In genomic region chr2:197212344-197213262, GRCh38 we compare ENCODE assay signal across 10 cellular contexts.
DNase-seq lines count a peak whose midpoint lies in the region; ATAC-seq and TF ChIP-seq lines count a peak whose summit lies in the region.
"Had no signal": no experiment of that assay in that cellular context is flagged by ENCODE, and none has a peak within 500 bp of the region (broad histone marks: within the 10 kb centered on the region; RNA-seq: fewer than 3 reads in every experiment).

No MANE protein-coding gene starts in this region.

- peak overlapping the region; percentile 66; the same call in 1 of the 2 replicates for H2AFZ ChIP-seq in OCI-LY7 (ENCODE audit: low read length)

- H3K4me2 ChIP-seq in OCI-LY7 (ENCODE audit: low read length): peak overlapping the region; percentile 68

- TF ChIP-seq POLR2A in sigmoid colon (IDR thresholded peaks at IDR 0.05): no peak

- no peak for TF ChIP-seq EP300 in sigmoid colon (IDR thresholded peaks at IDR 0.05)

- H3K27ac ChIP-seq in OCI-LY7 (ENCODE audit: low read depth, low read length, poor library complexity, severe bottlenecking): peak overlapping the region; percentile 96
- H3K27ac ChIP-seq in effector memory CD4-positive, alpha-beta T cell (ENCODE audit: insufficient read depth, low read length, poor library complexity, severe bottlenecking): peak overlapping the region; percentile 69
- H3K27ac ChIP-seq in sigmoid colon: peak overlapping the region in 3 of 4 donors; percentile 28 to 45 (median 29)

- CTCF ChIA-PET in OCI-LY7 (lab: Charles Lee; ENCODE audit: unreplicated experiment): interaction anchor here (1.5 kb wide), 1 partner anchor 14 kb away, joined by 6 read pairs; no protein-coding TSS in a partner anchor

- H3K4me3 ChIP-seq in GM12864 (ENCODE audit: low read depth, low read length) (peak overlapping the region; percentile 40), OCI-LY7 (ENCODE audit: low read depth, low read length, poor library complexity, severe bottlenecking) (peak overlapping the region; percentile 45), sigmoid colon (no peak overlapping the region)
- no peak overlapping the region for H3K4me3 ChIP-seq in effector memory CD4-positive, alpha-beta T cell (ENCODE audit: insufficient read depth, low read depth, low read length, poor library complexity, severe bottlenecking)
- H3K4me3 ChIP-seq: lung had no signal

- intact Hi-C loops in OCI-LY7 (cut with micrococcal nuclease; ENCODE audit: unreplicated experiment) (loop anchor here (10.0 kb wide), 1 partner anchor 1038 kb away; the partner anchor contains the start of gene STK17B), sigmoid colon (cut with DNase I) (loop anchor here (5.0 kb wide), 1 partner anchor 35 kb away; no protein-coding TSS in a partner anchor)

- peaks cover 93% of the 10 kb centered on the region for H3K79me2 ChIP-seq in OCI-LY7 (ENCODE audit: insufficient read depth, low read depth, low read length)

- BruUV-seq in OCI-LY7 (replicated peaks; lab: Mats Ljungman, UMichigan): no TSS peak

- TF ChIP-seq CTCF in GM12864 (IDR thresholded peaks at IDR 0.05; ENCODE audit: low read depth, low read length, missing control alignments): no peak
- no peak for TF ChIP-seq CTCF in OCI-LY7 (conservative IDR thresholded peaks at IDR 0.05; ENCODE audit: low read length)
- TF ChIP-seq CTCF in sigmoid colon (IDR thresholded peaks at IDR 0.05): no peak

- H3K9me2 ChIP-seq in OCI-LY7 (ENCODE audit: insufficient read depth, low read length): no peaks in the 10 kb centered on the region

- WGBS in sigmoid colon, 2 donors: 54 to 81% methylated on average over 8 of the region's 8 CpGs

- peaks cover 100% of the 10 kb centered on the region for H3K4me1 ChIP-seq in OCI-LY7 (ENCODE audit: insufficient read depth, low read length, poor library complexity, severe bottlenecking)
- peaks cover 89% of the 10 kb centered on the region for H3K4me1 ChIP-seq in effector memory CD4-positive, alpha-beta T cell (ENCODE audit: control insufficient read depth, insufficient read depth, low read length, poor library complexity, severe bottlenecking)
- peaks cover 0 to 66% (median 46%) of the 10 kb centered on the region in 4 donors for H3K4me1 ChIP-seq in sigmoid colon

- H3K9me3 ChIP-seq in OCI-LY7 (ENCODE audit: low read length) (no peaks in the 10 kb centered on the region), sigmoid colon (no peaks in the 10 kb centered on the region)
- H3K9me3 ChIP-seq in effector memory CD4-positive, alpha-beta T cell (ENCODE audit: control insufficient read depth, low read length): no peaks in the 10 kb centered on the region

- no peaks in the 10 kb centered on the region for H4K20me1 ChIP-seq in OCI-LY7 (ENCODE audit: insufficient read depth, low read length)

- H3K27me3 ChIP-seq in effector memory CD4-positive, alpha-beta T cell (replicated peaks; ENCODE audit: control insufficient read depth, insufficient read depth, low read length, poor library complexity, severe bottlenecking): no peaks in the 10 kb centered on the region
- H3K27me3 ChIP-seq in sigmoid colon: no peaks in the 10 kb centered on the region

- POLR2A ChIA-PET in OCI-LY7 (lab: Charles Lee): interaction anchor here (0.5 to 4.7 kb wide), 17 partner anchors 10 to 991 kb away, joined by 3 to 31 read pairs (median 4); no protein-coding TSS in a partner anchor

- no peak for DNase-seq in GM12864 (ENCODE audit: low read depth)
- peak; percentile 59 for DNase-seq in OCI-LY7 (ENCODE audit: low spot score)
- peak in 2 of 3 donors; percentile 14 to 20 for DNase-seq in effector memory CD4-positive, alpha-beta T cell
- no peak for DNase-seq in sigmoid colon
- DNase-seq in NCI-H2171 (lab: John Stamatoyannopoulos, UW): no peak
- no peak for DNase-seq in OCI-M2 (lab: John Stamatoyannopoulos, UW; ENCODE audit: unreplicated experiment)
- DNase-seq in NCI-H187 (lab: John Stamatoyannopoulos, UW): no peak
- DNase-seq: activated gamma-delta T cell had no signal

- no peak for ATAC-seq in HG03135 (IDR thresholded peaks at IDR 0.05; ENCODE audit: unreplicated experiment)

- H3K36me3 ChIP-seq in OCI-LY7 (ENCODE audit: insufficient read depth, low read length) (no peaks in the 10 kb centered on the region), sigmoid colon (no peaks in the 10 kb centered on the region)
- no peaks in the 10 kb centered on the region for H3K36me3 ChIP-seq in effector memory CD4-positive, alpha-beta T cell (ENCODE audit: control insufficient read depth, insufficient read depth, low read length)

Comparison
In these comparisons a context has a peak if more than half of its experiments do, and no peak if none do; other contexts are left out.
1. DNase-seq: peak in OCI-LY7 (single experiment) and effector memory CD4-positive, alpha-beta T cell (2 of 3); none in GM12864 (single experiment), sigmoid colon (single experiment), NCI-H2171 (single experiment), OCI-M2 (single experiment) and NCI-H187 (0 of 2).
2. H3K4me3 ChIP-seq: peak in GM12864 (single experiment) and OCI-LY7 (single experiment); none in effector memory CD4-positive, alpha-beta T cell (single experiment) and sigmoid colon (0 of 4).
3. H3K27ac ChIP-seq: peak in every context shown above with its lines; median percentile 96 in OCI-LY7; 69 in effector memory CD4-positive, alpha-beta T cell; 29 in sigmoid colon.